Comparison of ENCODE assay signal across 1 cellular context in genomic region chr3:61894988-61895935, GRCh38.
TF ChIP-seq lines count a peak whose summit lies in the region.

No MANE protein-coding gene starts in this region.

TF ChIP-seq in GM12878, 131 proteins besides CTCF, POLR2A, EP300 and RAD21 (continued from another document and continues in another):
- TF ChIP-seq SKIL (IDR thresholded peaks at IDR 0.05; ENCODE audit: low read depth, poor library complexity, severe bottlenecking) = peak; percentile 92
- TF ChIP-seq WRNIP1 (IDR thresholded peaks at IDR 0.05; ENCODE audit: borderline replicate concordance, low read depth, low read length) = no peak
- no peak for TF ChIP-seq MYC (IDR thresholded peaks at IDR 0.05; ENCODE audit: insufficient read depth, insufficient read length, insufficient replicate concordance, low read length, severe bottlenecking)
- peak; percentile 79; the same call in 1 of the 2 replicates for TF ChIP-seq ZNF384 (IDR thresholded peaks at IDR 0.05; ENCODE audit: borderline replicate concordance, low read depth, low read length)
- TF ChIP-seq BCLAF1 (IDR thresholded peaks at IDR 0.05) = no peak
- TF ChIP-seq MLLT1 (IDR thresholded peaks at IDR 0.05) = peak; percentile 74
- TF ChIP-seq YBX1 (IDR thresholded peaks at IDR 0.05) = no peak
- no peak for TF ChIP-seq TCF12 (IDR thresholded peaks at IDR 0.05; ENCODE audit: low read depth, low read length)
- TF ChIP-seq SIN3A (IDR thresholded peaks at IDR 0.05; ENCODE audit: low read depth, low read length) = no peak
- TF ChIP-seq SREBF1 (IDR thresholded peaks at IDR 0.05; ENCODE audit: low read length) = no peak
- peak; percentile 95 to 97 for TF ChIP-seq IKZF2 (IDR thresholded peaks at IDR 0.05)
- no peak for TF ChIP-seq FOS (IDR thresholded peaks at IDR 0.05; ENCODE audit: borderline replicate concordance, extremely low read depth, insufficient read length)
- peak; percentile 43; the same call in 1 of the 2 replicates for TF ChIP-seq CHD2 (IDR thresholded peaks at IDR 0.05; ENCODE audit: borderline replicate concordance, low read depth, low read length)
- TF ChIP-seq IRF4 (IDR thresholded peaks at IDR 0.05; ENCODE audit: low read depth, low read length) = no peak
- 0 out of 2 replicates have a peak, but pooled peaks have one; percentile 7 for TF ChIP-seq TCF7 (IDR thresholded peaks at IDR 0.05; ENCODE audit: borderline replicate concordance)
- no peak for TF ChIP-seq RBBP5 (conservative IDR thresholded peaks at IDR 0.05)
- no peak for TF ChIP-seq KDM1A (IDR thresholded peaks at IDR 0.05; ENCODE audit: borderline replicate concordance)
- no peak for TF ChIP-seq HDGF (IDR thresholded peaks at IDR 0.05)
- TF ChIP-seq SMAD1 (IDR thresholded peaks at IDR 0.05; ENCODE audit: low read depth, partially characterized antibody) = peak; percentile 100
- TF ChIP-seq RAD51 (IDR thresholded peaks at IDR 0.05) = no peak
- no peak for TF ChIP-seq TAF1 (IDR thresholded peaks at IDR 0.05; ENCODE audit: borderline replicate concordance, low read depth, low read length)
- TF ChIP-seq PAX8 (IDR thresholded peaks at IDR 0.05) = no peak
- TF ChIP-seq NFIC (IDR thresholded peaks at IDR 0.05; ENCODE audit: low read depth, low read length) = peak; percentile 60
- peak; percentile 80 for TF ChIP-seq MEF2B (IDR thresholded peaks at IDR 0.05; ENCODE audit: partially characterized antibody, poor library complexity, severe bottlenecking)
- peak; percentile 93 for TF ChIP-seq IKZF1 (conservative IDR thresholded peaks at IDR 0.05)
- no peak for TF ChIP-seq KAT2A (conservative IDR thresholded peaks at IDR 0.05; ENCODE audit: control insufficient read depth, low read depth, low read length)
- no peak; the same call in 1 of the 2 replicates for TF ChIP-seq ZBTB40 (IDR thresholded peaks at IDR 0.05; ENCODE audit: borderline replicate concordance)
- peak; percentile 82 for TF ChIP-seq NR2F1 (conservative IDR thresholded peaks at IDR 0.05)
- TF ChIP-seq ZNF622 (IDR thresholded peaks at IDR 0.05) = no peak
- no peak for TF ChIP-seq IRF5 (IDR thresholded peaks at IDR 0.05; ENCODE audit: borderline replicate concordance)
- no peak for TF ChIP-seq ELK1 (IDR thresholded peaks at IDR 0.05; ENCODE audit: low read depth, low read length)
- no peak for TF ChIP-seq CBX3 (IDR thresholded peaks at IDR 0.05; ENCODE audit: borderline replicate concordance, low read depth)
- TF ChIP-seq CHD4 (IDR thresholded peaks at IDR 0.05) = no peak
- no peak for TF ChIP-seq NKRF (conservative IDR thresholded peaks at IDR 0.05)
- TF ChIP-seq BCL11A (IDR thresholded peaks at IDR 0.05; ENCODE audit: low read depth, low read length) = peak; percentile 64; the same call in 1 of the 2 replicates
- no peak for TF ChIP-seq TCF3 (IDR thresholded peaks at IDR 0.05; ENCODE audit: borderline replicate concordance, insufficient read depth, low read depth, low read length)
- no peak for TF ChIP-seq CHD1 (IDR thresholded peaks at IDR 0.05; ENCODE audit: low read depth, low read length)
- TF ChIP-seq STAT3 (IDR thresholded peaks at IDR 0.05; ENCODE audit: low read depth, low read length) = 0 out of 2 replicates have a peak, but pooled peaks have one; percentile 18
- no peak for TF ChIP-seq SIX5 (IDR thresholded peaks at IDR 0.05; ENCODE audit: low read depth, low read length, severe bottlenecking)
- no peak for TF ChIP-seq PAX5 (IDR thresholded peaks at IDR 0.05; ENCODE audit: borderline replicate concordance, low read depth, low read length)
- TF ChIP-seq NFYA (IDR thresholded peaks at IDR 0.05; ENCODE audit: borderline replicate concordance, low read depth, low read length) = no peak
- no peak for TF ChIP-seq NR2C1 (IDR thresholded peaks at IDR 0.05)
- TF ChIP-seq ETV6 (conservative IDR thresholded peaks at IDR 0.05 in 1 of 2, IDR thresholded peaks at IDR 0.05 in 1 of 2; ENCODE audit: borderline replicate concordance in 1 of 2, low read depth in 1 of 2) = peak in 1 of 2 experiments; percentile 62; a peak in 1 of 4 replicates
- no peak for TF ChIP-seq SREBF2 (IDR thresholded peaks at IDR 0.05; ENCODE audit: low read length)
- TF ChIP-seq ZBED1 (IDR thresholded peaks at IDR 0.05; ENCODE audit: borderline replicate concordance) = no peak
- no peak for TF ChIP-seq EGR1 (IDR thresholded peaks at IDR 0.05; ENCODE audit: borderline replicate concordance in 1 of 2, low read depth in 2 of 2, low read length in 2 of 2)
- TF ChIP-seq PRDM15 (CRISPR knock-in tag; IDR thresholded peaks at IDR 0.05) = no peak
- no peak for TF ChIP-seq MEF2A (IDR thresholded peaks at IDR 0.05; ENCODE audit: insufficient read depth, low read depth, low read length)
